Comparison of ENCODE assay signal across 20 cellular contexts in the genomic region with DNA sequence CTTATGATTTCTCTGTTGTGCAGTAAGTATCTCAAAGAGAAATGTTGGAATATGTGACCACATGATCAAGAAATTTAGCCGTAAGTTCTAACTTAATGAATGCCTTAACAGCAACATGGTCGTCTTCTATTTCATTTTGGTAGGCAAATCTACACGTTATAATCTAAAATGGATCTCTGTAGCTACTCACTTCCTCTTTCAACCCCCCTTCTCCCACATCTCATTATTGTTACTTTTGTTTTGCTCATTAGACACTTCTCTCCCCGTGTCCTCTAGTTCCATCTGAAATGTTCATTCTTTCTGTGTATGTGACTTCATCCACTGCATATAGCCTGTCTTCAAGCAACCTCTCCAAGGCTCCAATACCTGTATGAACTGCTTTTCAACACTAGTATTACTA. TPM values are rescaled to one million over a fixed set of nuclear protein-coding genes. Genes with fewer than 3 reads are reported as not detected.
"Had no signal": no experiment of that assay in that cellular context is flagged by ENCODE, and none has a peak within 500 bp of the region (broad histone marks: within the 10 kb centered on the region; RNA-seq: fewer than 3 reads in every experiment).

No MANE protein-coding gene starts in this region.

- H3K4me3 Mint-ChIP-seq: activated B cell treated with CpG ODN at 0.5 μM for 24 hours; activated CD8-positive, alpha-beta T cell treated with anti-CD3 and anti-CD28 coated beads for 36 hours; activated T-cell treated with anti-CD3 and anti-CD28 coated beads, Interleukin-2, amount 50 U/mL, for 4 hours; stimulated activated naive B cell treated with anti-CD40 and anti-IgM and Interleukin-4, amounts not matched to agents 10 μg/mL and 1 μg/mL and 100 μg/mL, for 72 hours; T-helper 1 cell treated with Interleukin-12 subunit alpha and Interleukin-12 subunit beta and Interleukin-4 antibody, amounts not matched to agents 30 μg/mL and 1 μg/mL, for 36 hours; type B pancreatic cell had no signal

- H3K9me3 Mint-ChIP-seq: activated B cell treated with CpG ODN at 0.5 μM for 24 hours; activated CD8-positive, alpha-beta T cell treated with anti-CD3 and anti-CD28 coated beads for 36 hours; activated T-cell treated with anti-CD3 and anti-CD28 coated beads, Interleukin-2, amount 50 U/mL, for 4 hours; T-helper 1 cell treated with Interleukin-12 subunit alpha and Interleukin-12 subunit beta and Interleukin-4 antibody, amounts not matched to agents 30 μg/mL and 1 μg/mL, for 36 hours; type B pancreatic cell had no signal

- H3K27ac Mint-ChIP-seq: activated B cell treated with CpG ODN at 0.5 μM for 24 hours; activated CD8-positive, alpha-beta T cell treated with anti-CD3 and anti-CD28 coated beads for 36 hours; activated naive CD4-positive, alpha-beta T cell treated with anti-CD3 and anti-CD28 coated beads, Interleukin-2, amount 50 U/mL, for 72 hours; naive B cell; stimulated activated naive B cell treated with anti-CD40 and anti-IgM and Interleukin-4, amounts not matched to agents 10 μg/mL and 1 μg/mL and 100 μg/mL, for 72 hours; T-helper 1 cell treated with Interleukin-12 subunit alpha and Interleukin-12 subunit beta and Interleukin-4 antibody, amounts not matched to agents 30 μg/mL and 1 μg/mL, for 36 hours; type B pancreatic cell had no signal

- H3K9me3 ChIP-seq: body of pancreas, pancreas had no signal

- H3K36me3 ChIP-seq: pancreas had no signal

- H3K27ac ChIP-seq: body of pancreas, pancreas had no signal

- H3K4me3 ChIP-seq: body of pancreas, pancreas had no signal

- ATAC-seq: activated CD8-positive, alpha-beta T cell treated with anti-CD3 and anti-CD28 coated beads for 36 hours; activated naive CD4-positive, alpha-beta T cell treated with anti-CD3 and anti-CD28 coated beads, Interleukin-2, amount 50 U/mL, for 72 hours; activated T-cell treated with anti-CD3 and anti-CD28 coated beads, Interleukin-2, amount 50 U/mL, for 4 hours; body of pancreas; left lobe of liver; pancreas; stimulated activated naive B cell treated with anti-CD40 and anti-IgM and Interleukin-4, amounts not matched to agents 10 μg/mL and 1 μg/mL and 100 μg/mL, for 72 hours had no signal

- FAIRE-seq: colon, endometrium, keratinocyte, pancreas had no signal

- H3K27me3 Mint-ChIP-seq: activated B cell treated with CpG ODN at 0.5 μM for 24 hours had no signal

- H3K4me1 ChIP-seq: body of pancreas, pancreas had no signal

- DNase-seq: activated B cell treated with CpG ODN at 0.5 μM for 24 hours; activated CD4-positive, alpha-beta T cell treated with anti-CD3 and anti-CD28 coated beads for 48 hours; activated CD8-positive, alpha-beta T cell treated with anti-CD3 and anti-CD28 coated beads for 36 hours; activated gamma-delta T cell; activated T-cell treated with anti-CD3 and anti-CD28 coated beads, Interleukin-2, amount 50 U/mL, for 4 hours; amygdala; body of pancreas; caudate nucleus; hippocampal formation; mammary epithelial cell; naive B cell; pancreas; stimulated activated naive B cell treated with anti-CD40 and anti-IgM and Interleukin-4, amounts not matched to agents 10 μg/mL and 1 μg/mL and 100 μg/mL, for 72 hours had no signal

- H3K4me1 Mint-ChIP-seq: activated B cell treated with CpG ODN at 0.5 μM for 24 hours; naive B cell; stimulated activated naive B cell treated with anti-CD40 and anti-IgM and Interleukin-4, amounts not matched to agents 10 μg/mL and 1 μg/mL and 100 μg/mL, for 72 hours had no signal

- H3K27me3 ChIP-seq: body of pancreas had no signal

RNA-seq across cellular contexts. Expression of a gene that starts 27.1 kb away (rescaled TPM):
- total RNA-seq: activated B cell treated with CpG ODN at 0.5 μM for 24 hours; activated CD8-positive, alpha-beta T cell treated with anti-CD3 and anti-CD28 coated beads for 36 hours; activated naive CD4-positive, alpha-beta T cell treated with anti-CD3 and anti-CD28 coated beads, Interleukin-2, amount 50 U/mL, for 72 hours had no signal
